Comparison of ENCODE assay signal across 8 cellular contexts in genomic region chr4:163165217-163166017, GRCh38. TPM values are rescaled to one million over a fixed set of nuclear protein-coding genes. Genes with fewer than 3 reads are reported as not detected.
DNase-seq lines count a peak whose midpoint lies in the region; ATAC-seq, FAIRE-seq and TF ChIP-seq lines count a peak whose summit lies in the region.

No MANE protein-coding gene starts in this region.

- FAIRE-seq in islet of Langerhans (lab: Jason Lieb, UNC): peak; percentile 13

- H3K27me3 Mint-ChIP-seq in activated T-helper 1 cell treated with anti-CD3 and anti-CD28 coated beads, Interleukin-12 subunit alpha, Interleukin-12 subunit beta, Interleukin-2, Interleukin-4 antibody, amounts not matched to agents 30 ng/mL and 10 ng/mL and 1 ng/mL, durations not matched to agents 14 hours and 24 hours and 36 hours (ENCODE audit: insufficient read depth): no peaks in the 10 kb centered on the region

- H3K4me1 Mint-ChIP-seq in activated T-helper 1 cell treated with anti-CD3 and anti-CD28 coated beads, Interleukin-12 subunit alpha, Interleukin-12 subunit beta, Interleukin-2, Interleukin-4 antibody, amounts not matched to agents 30 ng/mL and 10 ng/mL and 1 ng/mL, durations not matched to agents 14 hours and 24 hours and 36 hours (ENCODE audit: low read depth): peaks cover 47% of the 10 kb centered on the region

- peak overlapping the region; percentile 89 for H3K4me3 Mint-ChIP-seq in activated T-helper 1 cell treated with anti-CD3 and anti-CD28 coated beads, Interleukin-12 subunit alpha, Interleukin-12 subunit beta, Interleukin-2, Interleukin-4 antibody, amounts not matched to agents 30 ng/mL and 10 ng/mL and 1 ng/mL, durations not matched to agents 14 hours and 24 hours and 36 hours

- peak overlapping the region; percentile 77 to 93 (median 89) for H3K4me3 ChIP-seq in heart right ventricle
- H3K4me3 ChIP-seq in stomach: peak overlapping the region; percentile 74 to 89 (median 75)

- TF ChIP-seq CTCF in heart right ventricle (IDR thresholded peaks at IDR 0.05): no peak
- no peak for TF ChIP-seq CTCF in stomach (IDR thresholded peaks at IDR 0.05)

- H3K36me3 Mint-ChIP-seq in activated T-helper 1 cell treated with anti-CD3 and anti-CD28 coated beads, Interleukin-12 subunit alpha, Interleukin-12 subunit beta, Interleukin-2, Interleukin-4 antibody, amounts not matched to agents 30 ng/mL and 10 ng/mL and 1 ng/mL, durations not matched to agents 14 hours and 24 hours and 36 hours (ENCODE audit: low read depth): peaks cover 28% of the 10 kb centered on the region

- H3K27ac Mint-ChIP-seq in activated T-helper 1 cell treated with anti-CD3 and anti-CD28 coated beads, Interleukin-12 subunit alpha, Interleukin-12 subunit beta, Interleukin-2, Interleukin-4 antibody, amounts not matched to agents 30 ng/mL and 10 ng/mL and 1 ng/mL, durations not matched to agents 14 hours and 24 hours and 36 hours: peak overlapping the region; percentile 97

- H3K36me3 ChIP-seq in heart right ventricle: peaks cover 0 to 36% (median 0%) of the 10 kb centered on the region in 9 donors
- peaks cover 0 to 30% (median 28%) of the 10 kb centered on the region in 4 donors for H3K36me3 ChIP-seq in stomach

- TF ChIP-seq POLR2A in stomach (IDR thresholded peaks at IDR 0.05): no peak

- intact Hi-C loops in heart right ventricle (cut with DNase I): loop anchor here in 2 of 10 donors (5.0 to 10.0 kb wide), 2 partner anchors 169 to 327 kb away; partner anchors contain the start of genes NPY1R (in 1 of the 2) and TMA16 (in 1 of the 2)
- intact Hi-C loops in Right ventricle myocardium inferior (cut with DNase I): loop anchor here (10.0 kb wide), 1 partner anchor 379 kb away; no protein-coding TSS in a partner anchor
- intact Hi-C loops in activated T-helper 1 cell treated with anti-CD3 and anti-CD28 coated beads, Interleukin-12 subunit alpha, Interleukin-12 subunit beta, Interleukin-2, Interleukin-4 antibody, amounts not matched to agents 30 ng/mL and 10 ng/mL and 1 ng/mL, durations not matched to agents 14 hours and 24 hours and 36 hours (cut with micrococcal nuclease): loop anchor here (1.0 to 2.0 kb wide), 3 partner anchors 55 to 383 kb away; partner anchors contain the start of gene TMA16
- intact Hi-C loops in stomach (cut with DNase I; ENCODE audit: low total_unique reads): no loop called here

- H3K9me3 Mint-ChIP-seq in activated T-helper 1 cell treated with anti-CD3 and anti-CD28 coated beads, Interleukin-12 subunit alpha, Interleukin-12 subunit beta, Interleukin-2, Interleukin-4 antibody, amounts not matched to agents 30 ng/mL and 10 ng/mL and 1 ng/mL, durations not matched to agents 14 hours and 24 hours and 36 hours: no peaks in the 10 kb centered on the region

- H3K27ac ChIP-seq in heart right ventricle: peak overlapping the region in 5 of 10 donors; percentile 81 to 92 (median 90)
- H3K27ac ChIP-seq in stomach: peak overlapping the region in 4 of 5 donors; percentile 87 to 96 (median 88)

- no peak for TF ChIP-seq EP300 in stomach (IDR thresholded peaks at IDR 0.05)

- no peak for DNase-seq in heart right ventricle
- DNase-seq in Right ventricle myocardium inferior (ENCODE audit: missing footprints): no peak
- no peak for DNase-seq in activated T-helper 1 cell treated with anti-CD3 and anti-CD28 coated beads, Interleukin-12 subunit alpha, Interleukin-12 subunit beta, Interleukin-2, Interleukin-4 antibody, amounts not matched to agents 30 ng/mL and 10 ng/mL and 1 ng/mL, durations not matched to agents 14 hours and 24 hours and 36 hours (ENCODE audit: low spot score)
- DNase-seq in stomach: no peak
- DNase-seq in NCI-H1048 (lab: John Stamatoyannopoulos, UW): no peak
- DNase-seq in NCI-H2029 (lab: John Stamatoyannopoulos, UW): no peak

- WGBS in heart right ventricle, 2 donors: 14 to 17% methylated on average over 7 of the region's 7 CpGs
- 3 to 7% (median 5%) methylated on average over 7 of the region's 7 CpGs for WGBS in stomach, 5 donors

- peaks cover 2 to 31% (median 24%) of the 10 kb centered on the region in 9 donors for H3K4me1 ChIP-seq in heart right ventricle
- H3K4me1 ChIP-seq in stomach: peaks cover 10 to 44% (median 25%) of the 10 kb centered on the region in 4 donors

- H3K27me3 ChIP-seq in heart right ventricle (no peaks in the 10 kb centered on the region), stomach (no peaks in the 10 kb centered on the region)

- ATAC-seq in heart right ventricle (no peak), Right ventricle myocardium inferior (no peak), HG02870 (IDR thresholded peaks at IDR 0.05; ENCODE audit: unreplicated experiment) (no peak)

- no peaks in the 10 kb centered on the region for H3K9me3 ChIP-seq in heart right ventricle
- no peaks in the 10 kb centered on the region for H3K9me3 ChIP-seq in stomach

RNA-seq across cellular contexts. Expression of gene NAF1, which starts 1.3 kb away (rescaled TPM):
- total RNA-seq in heart right ventricle: 10 to 100 TPM; 11.8 to 14.1 (median 13.4) TPM
- polyA plus RNA-seq in heart right ventricle: 1 to 10 TPM; 1.8 to 3.8 TPM
- 10.6 TPM for total RNA-seq in Right ventricle myocardium inferior
- total RNA-seq in activated T-helper 1 cell treated with anti-CD3 and anti-CD28 coated beads, Interleukin-12 subunit alpha, Interleukin-12 subunit beta, Interleukin-2, Interleukin-4 antibody, amounts not matched to agents 30 ng/mL and 10 ng/mL and 1 ng/mL, durations not matched to agents 14 hours and 24 hours and 36 hours: 39.7 and 43.8 TPM in 2 replicates
- 10 to 100 TPM in 4 of 5 donors, not detected in 1; 28.6 to 40.1 (median 35.0) TPM for total RNA-seq in stomach
- polyA plus RNA-seq in stomach: 1 to 10 TPM; 2.6 to 4.6 (median 4.2) TPM
